In the genomic region with DNA sequence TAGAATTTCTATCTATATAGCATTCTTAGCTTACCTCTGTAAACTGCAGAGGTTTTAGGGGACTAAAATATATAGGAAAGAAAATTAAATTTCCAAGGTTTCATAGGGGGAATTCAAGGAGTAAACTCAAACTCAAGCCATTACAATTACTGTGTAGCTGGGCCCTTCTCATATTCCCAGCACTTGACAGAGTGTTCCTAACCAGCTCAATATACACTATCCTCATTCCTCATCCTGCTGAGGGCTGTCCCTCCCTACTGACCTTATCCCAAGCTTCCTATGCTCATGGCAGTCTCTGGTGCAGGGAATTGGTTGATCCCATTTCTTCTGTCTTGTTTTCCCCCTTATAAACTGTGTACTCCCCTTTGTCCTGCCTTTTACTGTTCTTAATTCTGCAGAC, we compare ENCODE assay signal across 23 cellular contexts.
"Had no signal": no experiment of that assay in that cellular context is flagged by ENCODE, and none has a peak within 500 bp of the region (broad histone marks: within the 10 kb centered on the region; RNA-seq: fewer than 3 reads in every experiment).

No MANE protein-coding gene starts in this region.

- ATAC-seq: activated CD8-positive, alpha-beta memory T cell treated with anti-CD3 and anti-CD28 coated beads, Interleukin-2, amount 10 ng/mL, durations not matched to agents 7 days and 5 days; T-cell had no signal

- H3K4me3 Mint-ChIP-seq: activated CD8-positive, alpha-beta memory T cell treated with anti-CD3 and anti-CD28 coated beads, Interleukin-2, amount 10 ng/mL, durations not matched to agents 7 days and 5 days; activated naive CD8-positive, alpha-beta T cell; activated T-cell treated with anti-CD3 and anti-CD28 coated beads, Interleukin-2, amount 50 U/mL, for 24 hours; activated T-helper 1 cell treated with anti-CD3 and anti-CD28 coated beads, Interleukin-12 subunit alpha, Interleukin-12 subunit beta, Interleukin-2, Interleukin-4 antibody, amounts not matched to agents 30 ng/mL and 10 ng/mL and 1 ng/mL, durations not matched to agents 14 hours and 24 hours and 36 hours; T-cell had no signal

- H3K27ac Mint-ChIP-seq: activated CD8-positive, alpha-beta memory T cell treated with anti-CD3 and anti-CD28 coated beads, Interleukin-2, amount 10 ng/mL, durations not matched to agents 7 days and 5 days; activated naive CD8-positive, alpha-beta T cell; activated T-helper 1 cell treated with anti-CD3 and anti-CD28 coated beads, Interleukin-12 subunit alpha, Interleukin-12 subunit beta, Interleukin-2, Interleukin-4 antibody, amounts not matched to agents 30 ng/mL and 10 ng/mL and 1 ng/mL, durations not matched to agents 14 hours and 24 hours and 36 hours had no signal

- DNase-seq: activated CD4-positive, alpha-beta T cell treated with anti-CD3 and anti-CD28 coated beads for 4 hours; activated CD4-positive, alpha-beta T cell treated with anti-CD3 and anti-CD28 coated beads, Interleukin-2, amount 50 U/mL, for 48 hours; activated CD8-positive, alpha-beta memory T cell treated with anti-CD3 and anti-CD28 coated beads, Interleukin-2, amount 10 ng/mL, durations not matched to agents 7 days and 5 days; activated effector memory CD4-positive, alpha-beta T cell treated with Interleukin-2 at 50 U/mL for 16 hours; activated naive CD4-positive, alpha-beta T cell treated with Interleukin-2 at 50 U/mL for 16 hours; activated T-cell treated with anti-CD3 and anti-CD28 coated beads, Interleukin-2, amount 50 U/mL, for 24 hours; brain microvascular endothelial cell; MG63; MV-4-11; NCI-H1092 treated with DMSO at 0.1 percent for 48 hours; NCI-H1417 treated with DMSO at 0.1 percent for 48 hours; NCI-H1694 treated with DMSO at 0.1 percent for 48 hours; NCI-H2029 treated with DMSO at 0.1 percent for 48 hours; NCI-H345; NCI-H510A; NCI-H69; SIG-M5; T-cell; T-helper 2 cell; WERI-Rb-1 had no signal

- H3K36me3 ChIP-seq: cardiac muscle cell, MG63, WERI-Rb-1 had no signal

- H3K27me3 ChIP-seq: brain microvascular endothelial cell, cardiac muscle cell, MG63 had no signal

- H3K4me3 ChIP-seq: cardiac muscle cell, MG63 had no signal

- H3K27ac ChIP-seq: brain microvascular endothelial cell, cardiac muscle cell, WERI-Rb-1 had no signal

- H3K27me3 Mint-ChIP-seq: activated CD8-positive, alpha-beta memory T cell treated with anti-CD3 and anti-CD28 coated beads, Interleukin-2, amount 10 ng/mL, durations not matched to agents 7 days and 5 days; activated naive CD8-positive, alpha-beta T cell; activated T-cell treated with anti-CD3 and anti-CD28 coated beads, Interleukin-2, amount 50 U/mL, for 24 hours; T-cell had no signal

- H3K9me3 ChIP-seq: MG63 had no signal

- H3K9me3 Mint-ChIP-seq: activated T-cell treated with anti-CD3 and anti-CD28 coated beads, Interleukin-2, amount 50 U/mL, for 24 hours; activated T-helper 1 cell treated with anti-CD3 and anti-CD28 coated beads, Interleukin-12 subunit alpha, Interleukin-12 subunit beta, Interleukin-2, Interleukin-4 antibody, amounts not matched to agents 30 ng/mL and 10 ng/mL and 1 ng/mL, durations not matched to agents 14 hours and 24 hours and 36 hours; T-cell had no signal
